1 cellular context compared by ENCODE assay signal in the genomic region with DNA sequence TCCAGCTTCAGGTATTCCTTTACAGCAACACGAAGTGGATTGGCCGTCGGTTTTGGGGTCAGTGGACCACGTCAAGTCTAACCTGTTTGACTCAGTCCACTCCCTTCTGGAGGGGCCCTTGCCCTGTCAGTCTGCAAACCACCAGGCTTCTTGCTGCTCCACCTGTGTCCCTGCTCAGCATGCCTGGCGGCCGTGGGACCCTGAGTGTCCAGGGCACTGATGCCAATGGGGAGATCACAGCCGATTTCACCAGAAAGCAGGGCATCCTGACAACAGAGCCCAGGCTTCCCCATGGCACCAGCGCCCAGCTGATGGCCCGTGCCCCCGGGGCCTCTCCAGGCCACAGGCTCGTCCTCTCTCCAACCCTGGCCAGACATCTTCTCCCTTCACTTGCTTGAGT.
TF ChIP-seq lines count a peak whose summit lies in the region.

No MANE protein-coding gene starts in this region.

TF ChIP-seq in H1, 55 proteins besides CTCF, POLR2A, EP300 and RAD21 (continued from another document):
- TF ChIP-seq KDM1A (IDR thresholded peaks at IDR 0.05; ENCODE audit: borderline replicate concordance, low read length) (no peak), TBP (IDR thresholded peaks at IDR 0.05; ENCODE audit: low read depth, low read length) (no peak), CREB1 (IDR thresholded peaks at IDR 0.05) (no peak), TAF7 (optimal IDR thresholded peaks at IDR 0.05; ENCODE audit: borderline replicate concordance, low read depth, low read length) (no peak), GABPA (IDR thresholded peaks at IDR 0.05; ENCODE audit: borderline replicate concordance, insufficient read depth, low read length) (no peak), KDM5A (IDR thresholded peaks at IDR 0.05; ENCODE audit: low read length) (no peak), HDAC2 (IDR thresholded peaks at IDR 0.05; ENCODE audit: borderline replicate concordance in 1 of 2, low read depth in 2 of 2, low read length in 2 of 2) (no peak), CTBP2 (IDR thresholded peaks at IDR 0.05; ENCODE audit: borderline replicate concordance, insufficient read depth, insufficient read length, low read length) (no peak), POU5F1 (IDR thresholded peaks at IDR 0.05; ENCODE audit: low read depth, low read length) (no peak), SP2 (IDR thresholded peaks at IDR 0.05; ENCODE audit: low read length) (no peak), EZH2 (IDR thresholded peaks at IDR 0.05; ENCODE audit: low read depth, low read length, severe bottlenecking) (no peak), SRF (IDR thresholded peaks at IDR 0.05; ENCODE audit: low read depth, low read length) (no peak), CBX8 (IDR thresholded peaks at IDR 0.05; ENCODE audit: borderline replicate concordance, low read depth, low read length) (no peak), RBBP5 (IDR thresholded peaks at IDR 0.05; ENCODE audit: borderline replicate concordance, low read depth, low read length) (no peak), BCL11A (IDR thresholded peaks at IDR 0.05; ENCODE audit: low read depth in 2 of 2, low read length in 2 of 2) (no peak), BACH1 (IDR thresholded peaks at IDR 0.05; ENCODE audit: low read length) (no peak), CEBPB (IDR thresholded peaks at IDR 0.05; ENCODE audit: low read depth, low read length) (no peak), GTF2F1 (IDR thresholded peaks at IDR 0.05; ENCODE audit: borderline replicate concordance, low read depth, low read length) (no peak)
- TF ChIP-seq, protein P1, sequence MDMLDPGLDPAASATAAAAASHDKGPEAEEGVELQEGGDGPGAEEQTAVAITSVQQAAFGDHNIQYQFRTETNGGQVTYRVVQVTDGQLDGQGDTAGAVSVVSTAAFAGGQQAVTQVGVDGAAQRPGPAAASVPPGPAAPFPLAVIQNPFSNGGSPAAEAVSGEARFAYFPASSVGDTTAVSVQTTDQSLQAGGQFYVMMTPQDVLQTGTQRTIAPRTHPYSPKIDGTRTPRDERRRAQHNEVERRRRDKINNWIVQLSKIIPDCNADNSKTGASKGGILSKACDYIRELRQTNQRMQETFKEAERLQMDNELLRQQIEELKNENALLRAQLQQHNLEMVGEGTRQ (IDR thresholded peaks at IDR 0.05; ENCODE audit: low read length), result no peak
TF ChIP-seq in H1: peak in this region for 0.
